8 cellular contexts compared by ENCODE assay signal in the genomic region with DNA sequence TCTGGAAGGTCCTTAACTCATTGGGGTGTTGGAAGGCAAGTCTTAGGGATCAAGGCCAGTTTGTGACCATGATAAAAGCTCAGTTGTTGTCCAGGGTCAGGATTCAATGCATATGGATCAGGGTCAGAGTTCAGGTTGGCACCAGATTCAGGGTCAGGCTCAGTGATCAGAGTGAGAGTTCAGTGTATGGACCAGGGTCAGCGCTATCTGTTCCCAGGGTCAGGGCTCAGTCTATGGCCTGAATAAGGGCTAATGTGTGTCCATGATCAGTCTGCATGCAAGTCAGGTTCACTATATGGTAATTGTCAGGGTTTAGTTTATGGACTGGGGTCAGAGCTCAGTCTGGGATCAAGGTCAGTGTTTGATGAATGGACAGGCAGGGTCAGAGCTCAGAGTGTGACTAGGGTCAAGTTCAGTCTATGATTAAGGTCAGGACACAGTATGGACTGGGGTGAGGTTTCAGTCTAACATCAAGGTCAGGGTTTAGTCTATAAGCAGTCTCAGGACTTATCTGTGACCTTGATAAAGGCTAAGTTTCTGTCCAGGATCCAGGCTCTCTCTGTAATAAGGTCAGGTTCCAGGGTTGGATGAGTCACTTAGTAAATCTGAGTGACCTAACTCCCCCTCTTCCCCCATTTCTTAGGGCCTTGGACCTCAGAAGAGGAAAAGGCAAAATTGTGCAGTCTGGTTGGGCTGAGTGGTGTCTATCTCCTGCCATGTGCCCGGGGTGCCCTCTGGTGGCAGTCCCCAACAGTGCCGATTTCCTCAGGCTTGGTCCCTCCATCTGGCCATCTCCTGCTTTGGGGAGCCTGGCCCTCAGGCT. TPM values are rescaled to one million over a fixed set of nuclear protein-coding genes. Genes with fewer than 3 reads are reported as not detected.
DNase-seq lines count a peak whose midpoint lies in the region; ATAC-seq, FAIRE-seq and TF ChIP-seq lines count a peak whose summit lies in the region.

No MANE protein-coding gene starts in this region.

- H2BK5ac ChIP-seq in trophoblast cell (ENCODE audit: low read depth, low read length, poor library complexity) = no peak overlapping the region

- H2AFZ ChIP-seq in trophoblast cell (ENCODE audit: insufficient read depth, low read length, poor library complexity) = no peak overlapping the region

- H4K12ac ChIP-seq in trophoblast cell (ENCODE audit: low read depth, low read length) = no peak overlapping the region

- H3K27ac ChIP-seq in A549 (peak overlapping the region in 1 of 2 experiments; percentile 68; a peak in 3 of 6 replicates), trophoblast cell (ENCODE audit: low read depth, low read length) (no peak overlapping the region)

- H3K79me2 ChIP-seq in trophoblast cell (ENCODE audit: control insufficient read depth, insufficient read depth, low read length, poor library complexity) = no peaks in the 10 kb centered on the region

- peak overlapping the region; percentile 18; the same call in 1 of the 3 replicates for H3K4me2 ChIP-seq in A549
- H3K4me2 ChIP-seq in trophoblast cell (ENCODE audit: low read length) = no peak overlapping the region

- H3K23ac ChIP-seq in trophoblast cell (ENCODE audit: low read length) = no peak overlapping the region

- TF ChIP-seq RAD21 in A549 (conservative IDR thresholded peaks at IDR 0.05 in 1 of 2, IDR thresholded peaks at IDR 0.05 in 1 of 2) = peak; percentile 97 to 98

- CTCF ChIA-PET in A549 (lab: Yijun Ruan, JAX) = interaction anchor here (0.6 to 11.5 kb wide), 30 partner anchors 11 to 175 kb away, joined by 3 to 235 read pairs (median 5); a partner anchor contains a TSS

- TF ChIP-seq CTCF in A549 (IDR thresholded peaks at IDR 0.05) = peak; percentile 85
- peak; percentile 93 for TF ChIP-seq CTCF in LNCAP (IDR thresholded peaks at IDR 0.05)

- peak overlapping the region; percentile 20 for H3K9ac ChIP-seq in trophoblast cell (ENCODE audit: low read length)

- ATAC-seq in A549 = peak; percentile 78 to 91

- peaks cover 32% of the 10 kb centered on the region for H3K4me1 ChIP-seq in A549
- peaks cover 4 to 6% of the 10 kb centered on the region in 2 experiments for H3K4me1 ChIP-seq in trophoblast cell (ENCODE audit: control insufficient read depth in 1 of 2, insufficient read depth in 2 of 2, low read length in 2 of 2)

- no peaks in the 10 kb centered on the region for H3K9me3 ChIP-seq in A549
- H3K9me3 ChIP-seq in trophoblast cell (ENCODE audit: insufficient read depth, low read depth, low read length) = no peaks in the 10 kb centered on the region

- no peaks in the 10 kb centered on the region for H3K79me1 ChIP-seq in trophoblast cell (ENCODE audit: low read length)

- H3K18ac ChIP-seq in trophoblast cell (ENCODE audit: low read length) = no peak overlapping the region

- H4K8ac ChIP-seq in trophoblast cell (ENCODE audit: low read depth, low read length) = no peak overlapping the region

- FAIRE-seq in A549 (lab: Jason Lieb, UNC) = no peak
- peak; percentile 95 for FAIRE-seq in GM12892 (lab: Jason Lieb, UNC)

- H3K4ac ChIP-seq in trophoblast cell (ENCODE audit: low read depth, low read length) = no peak overlapping the region

- TF ChIP-seq EP300 in A549 (IDR thresholded peaks at IDR 0.05) = no peak

- in situ Hi-C loops in SK-MEL-5 (cut with HindIII; ENCODE audit: low pct_unique_long_range_greater_than_20kb, low sequenced_read_pairs) = loop anchor here (10.0 kb wide), 1 partner anchor 53 kb away; no protein-coding TSS in a partner anchor

- POLR2A ChIA-PET in A549 (lab: Yijun Ruan, JAX) = no interaction called here

- H2AK5ac ChIP-seq in trophoblast cell (ENCODE audit: low read length) = no peak overlapping the region

- H3K14ac ChIP-seq in trophoblast cell (ENCODE audit: low read length) = no peak overlapping the region

- no peak overlapping the region for H2BK12ac ChIP-seq in trophoblast cell (ENCODE audit: low read length)

- H4K91ac ChIP-seq in trophoblast cell (ENCODE audit: low read depth, low read length) = no peak overlapping the region

- WGBS in A549 (ENCODE audit: missing lambda C conversion rate) = 83% methylated on average over 1 of the region's 3 CpGs
- WGBS in trophoblast cell (ENCODE audit: extremely low coverage, insufficient coverage, insufficient read length) = no CpG with 5 or more reads among the region's 3 CpGs

- H3K27me3 ChIP-seq in trophoblast cell (ENCODE audit: insufficient read depth, low read length) = peaks cover 29% of the 10 kb centered on the region

- no peak for TF ChIP-seq POLR2A in A549 (IDR thresholded peaks at IDR 0.05; ENCODE audit: low read length)
- no peak for TF ChIP-seq POLR2A in GM12892 (IDR thresholded peaks at IDR 0.05; ENCODE audit: low read depth, low read length)

- H3K36me3 ChIP-seq in trophoblast cell (ENCODE audit: control insufficient read depth in 1 of 2, insufficient read depth in 2 of 2, low read length in 2 of 2) = no peaks in the 10 kb centered on the region

- peak; percentile 64 to 69 for DNase-seq in A549 (ENCODE audit: low read depth in 1 of 2, low spot score in 1 of 2)
- DNase-seq in GM12892 (ENCODE audit: insufficient read length) = peak; percentile 77
- DNase-seq in SK-MEL-5 (ENCODE audit: low read depth, low spot score) = peak; percentile 73
- DNase-seq in activated naive CD4-positive, alpha-beta T cell (lab: John Stamatoyannopoulos, UW) = peak; percentile 7 to 63 (median 40)
- DNase-seq in globus pallidus (ENCODE audit: low spot score) = peak; percentile 65
- DNase-seq in trophoblast cell = peak; percentile 51 to 79
- peak; percentile 84 for DNase-seq in ureter (ENCODE audit: low spot score)

- H2BK120ac ChIP-seq in trophoblast cell (ENCODE audit: insufficient read depth, low read length, poor library complexity) = no peak overlapping the region

- no peak overlapping the region for H3K4me3 ChIP-seq in A549
- no peak overlapping the region for H3K4me3 ChIP-seq in trophoblast cell (ENCODE audit: low read depth, low read length)

TF ChIP-seq in A549, 52 proteins besides CTCF, POLR2A, EP300 and RAD21 (continues in another document):
- TF ChIP-seq, protein P1, sequence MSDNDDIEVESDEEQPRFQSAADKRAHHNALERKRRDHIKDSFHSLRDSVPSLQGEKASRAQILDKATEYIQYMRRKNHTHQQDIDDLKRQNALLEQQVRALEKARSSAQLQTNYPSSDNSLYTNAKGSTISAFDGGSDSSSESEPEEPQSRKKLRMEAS (IDR thresholded peaks at IDR 0.05) = 0 out of 2 replicates have a peak, but pooled peaks have one; percentile 25
- TF ChIP-seq HOXB13 (CRISPR knock-in tag; IDR thresholded peaks at IDR 0.05; ENCODE audit: low read depth) (no peak), EHF (CRISPR knock-in tag; IDR thresholded peaks at IDR 0.05) (no peak), TFCP2L1 (CRISPR knock-in tag; IDR thresholded peaks at IDR 0.05) (no peak), KDM1A (IDR thresholded peaks at IDR 0.05; ENCODE audit: low read depth) (no peak), FOSL2 (IDR thresholded peaks at IDR 0.05) (no peak), FOSL2 (CRISPR knock-in tag; IDR thresholded peaks at IDR 0.05) (peak; percentile 30; the same call in 1 of the 2 replicates), ZFP36 (IDR thresholded peaks at IDR 0.05; ENCODE audit: borderline replicate concordance, partially characterized antibody) (no peak), MAFK (IDR thresholded peaks at IDR 0.05; ENCODE audit: partially characterized antibody) (no peak), SMC3 (IDR thresholded peaks at IDR 0.05) (peak; percentile 98), CEBPB (IDR thresholded peaks at IDR 0.05) (no peak), RNF2 (IDR thresholded peaks at IDR 0.05; ENCODE audit: borderline replicate concordance, low read depth) (no peak), MYC (IDR thresholded peaks at IDR 0.05; ENCODE audit: borderline replicate concordance, low read length) (no peak)
- TF ChIP-seq, protein P2, sequence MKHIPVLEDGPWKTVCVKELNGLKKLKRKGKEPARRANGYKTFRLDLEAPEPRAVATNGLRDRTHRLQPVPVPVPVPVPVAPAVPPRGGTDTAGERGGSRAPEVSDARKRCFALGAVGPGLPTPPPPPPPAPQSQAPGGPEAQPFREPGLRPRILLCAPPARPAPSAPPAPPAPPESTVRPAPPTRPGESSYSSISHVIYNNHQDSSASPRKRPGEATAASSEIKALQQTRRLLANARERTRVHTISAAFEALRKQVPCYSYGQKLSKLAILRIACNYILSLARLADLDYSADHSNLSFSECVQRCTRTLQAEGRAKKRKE (CRISPR knock-in tag; IDR thresholded peaks at IDR 0.05; ENCODE audit: low read depth) = no peak

RNA-seq across cellular contexts. Expression of a gene that starts 23.8 kb away (rescaled TPM):
- not detected in 2 replicates for polyA plus RNA-seq in A549 (2011; rRNA removed)
- not detected in 2 replicates for polyA plus RNA-seq in A549 (2012; cell fraction: cytosol; rRNA removed)
- polyA plus RNA-seq in A549 (2012; cell fraction: nucleus; rRNA removed) = not detected in 2 replicates
- not detected in 3 replicates for polyA plus RNA-seq in A549 (2017; fragmentation: RNase III; extraction: RNeasy Plus Mini Kit Qiagen cat#74134 plus additional on column Dnase treatment)
- polyA minus RNA-seq in A549 (2011; rRNA and poly(A)+ RNA removed) = not detected in 2 replicates
- polyA plus RNA-seq in GM12892 (2012; ENCODE audit: missing spikeins) = not detected
- not detected in 2 replicates for total RNA-seq in SK-MEL-5 (2014; rRNA removed; shearing (Covaris generic))
- not detected in 2 replicates for polyA plus RNA-seq in SK-MEL-5 (2015; cell fraction: cytosol; rRNA removed)
- not detected in 2 replicates for polyA plus RNA-seq in SK-MEL-5 (2015; cell fraction: nucleus; rRNA removed)
- not detected in 2 replicates for polyA plus RNA-seq in trophoblast cell (2013)
- total RNA-seq in ureter = not detected

RNA-seq across cellular contexts. Expression of a gene that starts 38.0 kb away (rescaled TPM):
- 0.40 and 0.44 TPM in 2 replicates for polyA plus RNA-seq in A549 (2011; rRNA removed)
- 0.82 and 1.2 TPM in 2 replicates for polyA plus RNA-seq in A549 (2012; cell fraction: cytosol; rRNA removed)
- polyA plus RNA-seq in A549 (2012; cell fraction: nucleus; rRNA removed) = 3.5 and 4.2 TPM in 2 replicates
- 1.1 to 2.2 TPM (median 1.7 TPM) in 3 replicates for polyA plus RNA-seq in A549 (2017; fragmentation: RNase III; extraction: RNeasy Plus Mini Kit Qiagen cat#74134 plus additional on column Dnase treatment)
- 0.44 and 0.87 TPM in 2 replicates for polyA minus RNA-seq in A549 (2011; rRNA and poly(A)+ RNA removed)
- not detected for polyA plus RNA-seq in GM12892 (2012; ENCODE audit: missing spikeins)
- 0.03 TPM in 1 of 2 replicates, not detected in the other for total RNA-seq in SK-MEL-5 (2014; rRNA removed; shearing (Covaris generic))
- polyA plus RNA-seq in SK-MEL-5 (2015; cell fraction: cytosol; rRNA removed) = 0.64 and 0.70 TPM in 2 replicates
- polyA plus RNA-seq in SK-MEL-5 (2015; cell fraction: nucleus; rRNA removed) = 0.07 and 0.23 TPM in 2 replicates
- polyA plus RNA-seq in trophoblast cell (2013) = not detected in 2 replicates
- total RNA-seq in ureter = not detected
